1 cellular context compared by ENCODE assay signal in genomic region chr17:45149037-45149668, GRCh38.
TF ChIP-seq lines count a peak whose summit lies in the region.

No MANE protein-coding gene starts in this region.

TF ChIP-seq in GM12878, 131 proteins besides CTCF, POLR2A, EP300 and RAD21 (continued from another document):
- TF ChIP-seq RELB (IDR thresholded peaks at IDR 0.05; ENCODE audit: low read depth): no peak; the same call in 1 of the 2 replicates
- no peak; a peak in 1 of 4 replicates for TF ChIP-seq IKZF2 (IDR thresholded peaks at IDR 0.05)
- TF ChIP-seq E4F1 (IDR thresholded peaks at IDR 0.05; ENCODE audit: borderline replicate concordance, partially characterized antibody): no peak
- TF ChIP-seq ZBTB40 (IDR thresholded peaks at IDR 0.05; ENCODE audit: borderline replicate concordance): no peak
- no peak for TF ChIP-seq POLR2AphosphoS2 (IDR thresholded peaks at IDR 0.05; ENCODE audit: low read depth, low read length)
- no peak for TF ChIP-seq RCOR1 (conservative IDR thresholded peaks at IDR 0.05; ENCODE audit: low read depth, low read length)
- no peak for TF ChIP-seq BCL11A (IDR thresholded peaks at IDR 0.05; ENCODE audit: low read depth, low read length)
- 0 out of 2 replicates have a peak, but pooled peaks have one; percentile 4 for TF ChIP-seq RUNX3 (IDR thresholded peaks at IDR 0.05; ENCODE audit: low read length)
TF ChIP-seq in GM12878: peak in this region for 21.
